Comparison of ENCODE assay signal across 1 cellular context in the genomic region with DNA sequence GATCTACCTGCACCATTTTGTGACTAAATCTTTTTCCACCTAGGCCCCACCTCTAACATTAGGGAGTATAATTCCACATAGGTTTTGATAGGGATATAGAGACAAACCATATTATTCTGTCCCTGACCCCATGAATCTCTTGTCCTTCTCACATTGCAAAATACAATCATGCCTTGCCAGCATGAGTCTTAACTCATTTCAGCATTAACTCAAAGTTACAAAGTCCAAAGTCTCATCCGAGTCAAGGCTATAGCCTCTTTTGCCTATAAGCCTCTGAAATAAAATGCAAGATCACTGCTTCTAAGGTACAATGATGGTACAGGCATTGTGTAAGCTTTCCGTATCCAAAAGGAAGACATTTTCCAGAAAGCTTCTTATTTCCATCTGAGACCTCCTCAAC.
TF ChIP-seq lines count a peak whose summit lies in the region.

No MANE protein-coding gene starts in this region.

TF ChIP-seq in HepG2, 621 proteins besides CTCF, POLR2A, EP300 and RAD21:
- peak; percentile 40; the same call in 1 of the 2 replicates for TF ChIP-seq GATAD2A (CRISPR knock-in tag; IDR thresholded peaks at IDR 0.05)
- TF ChIP-seq HNF4A (CRISPR knock-in tag; IDR thresholded peaks at IDR 0.05), result peak; percentile 77
- TF ChIP-seq ARID5B (CRISPR knock-in tag; IDR thresholded peaks at IDR 0.05), result peak; percentile 35; the same call in 1 of the 2 replicates
